In the genomic region with DNA sequence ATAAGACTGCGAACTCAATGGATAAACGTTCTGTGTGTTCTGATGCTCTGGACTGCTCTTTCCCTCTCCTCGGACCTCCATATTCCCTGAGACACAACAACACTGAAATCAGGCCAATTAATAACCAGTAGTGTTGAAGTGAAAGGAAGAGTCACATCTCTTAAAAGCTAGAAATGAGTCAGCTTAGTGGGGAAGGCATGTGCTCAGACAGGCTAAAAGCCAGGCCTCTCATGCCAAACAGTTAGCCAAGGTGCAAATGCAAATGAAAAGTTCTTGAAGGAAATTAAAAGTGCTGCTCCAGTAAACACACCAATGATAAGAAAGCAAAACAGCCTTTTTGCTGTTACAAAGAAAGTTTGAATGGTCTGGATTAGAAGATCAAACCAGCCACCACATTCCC, we compare ENCODE assay signal across 8 cellular contexts. TPM values are rescaled to one million over a fixed set of nuclear protein-coding genes. Genes with fewer than 3 reads are reported as not detected.
A peak's percentile ranks its signal among the peaks of the same experiment; 100 is the strongest.
DNase-seq lines count a peak whose midpoint lies in the region; ATAC-seq and FAIRE-seq lines count a peak whose summit lies in the region.

No MANE protein-coding gene starts in this region.

- DNase-seq in GM18507 (ENCODE audit: extremely low spot score, insufficient read length, low read depth) (peak; percentile 26), RCC 7860 (ENCODE audit: low spot score) (peak; percentile 50), myocyte (ENCODE audit: low read depth) (peak; percentile 77), NCI-H1694 treated with DMSO at 0.1 percent for 48 hours (lab: John Stamatoyannopoulos, UW) (no peak), retina (no peak), NCI-H1092 (lab: John Stamatoyannopoulos, UW) (no peak), inferior parietal cortex (ENCODE audit: extremely low spot score) (no peak)

- FAIRE-seq in GM18507 (lab: Jason Lieb, UNC) (peak; percentile 89), RCC 7860 (lab: Jason Lieb, UNC) (peak; percentile 80)

- peak; percentile 96 for ATAC-seq in HG02623 (IDR thresholded peaks at IDR 0.05; ENCODE audit: unreplicated experiment)

RNA-seq across cellular contexts. Expression of gene TNS3, which starts 29.3 kb away (rescaled TPM):
- total RNA-seq in myocyte, result 241 and 322 TPM in 2 replicates
- 267 TPM for polyA plus RNA-seq in myocyte (2012)

Comparison
In these comparisons a context has a peak if more than half of its experiments do, and no peak if none do; other contexts are left out.
1. DNase-seq: peak in GM18507 (single experiment), RCC 7860 (single experiment) and myocyte (single experiment); none in NCI-H1694 treated with DMSO at 0.1 percent for 48 hours (single experiment), retina (single experiment), NCI-H1092 (single experiment) and inferior parietal cortex (single experiment).